8 cellular contexts compared by ENCODE assay signal in the genomic region with DNA sequence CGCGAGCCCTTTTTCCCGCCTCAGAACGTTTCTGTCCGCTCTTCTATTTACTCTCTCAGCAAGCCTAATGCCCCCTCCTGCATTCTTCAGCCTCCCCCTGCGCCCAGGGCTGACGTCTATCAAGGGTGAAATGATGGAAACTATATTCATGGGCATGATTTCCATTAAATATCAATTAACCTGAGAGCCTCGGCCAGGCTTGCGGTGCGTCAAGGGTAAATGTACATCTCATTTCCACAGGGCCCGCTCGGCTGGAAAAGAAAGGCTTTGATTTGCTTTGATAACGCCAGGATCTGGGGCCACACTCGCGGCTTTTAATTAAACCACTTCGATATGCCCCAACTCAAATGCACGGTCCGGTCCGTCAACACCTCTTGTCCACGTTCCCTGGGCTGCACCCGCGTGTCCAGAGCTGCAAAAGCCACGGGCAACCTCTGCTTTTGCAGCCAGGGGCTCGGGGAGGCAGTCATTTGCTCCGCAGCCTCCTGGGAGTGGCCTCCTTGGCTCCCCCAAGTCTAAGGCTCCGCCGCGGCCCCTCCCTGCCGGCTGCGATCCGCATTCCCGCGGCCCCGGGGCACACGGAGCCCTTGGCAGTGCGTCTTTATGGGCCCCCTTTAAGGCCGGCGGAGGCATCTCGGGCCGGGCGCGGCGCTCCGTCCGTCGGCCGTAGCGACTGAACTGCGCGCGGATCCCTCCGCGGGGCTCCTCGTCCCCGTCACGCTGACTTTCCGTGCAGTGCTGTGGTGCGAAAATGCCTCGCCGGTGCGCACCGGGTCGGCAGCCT. TPM values are rescaled to one million over a fixed set of nuclear protein-coding genes. Genes with fewer than 3 reads are reported as not detected.
A peak's percentile ranks its signal among the peaks of the same experiment; 100 is the strongest.
DNase-seq lines count a peak whose midpoint lies in the region; ATAC-seq and TF ChIP-seq lines count a peak whose summit lies in the region.

A gene (plus strand): TSS at position 693 of the 784 bp plus-strand sequence. CDS start 662 bp downstream, outside the sequence.

- peaks cover 88% of the 10 kb centered on the region for H3K27me3 Mint-ChIP-seq in CD4-positive, CD25-positive, alpha-beta regulatory T cell
- peaks cover 79% of the 10 kb centered on the region for H3K27me3 Mint-ChIP-seq in activated CD8-positive, alpha-beta T cell treated with anti-CD3 and anti-CD28 coated beads, Interleukin-2, amount 10 ng/mL, durations not matched to agents 7 days and 5 days (ENCODE audit: low read depth)

- TF ChIP-seq EP300 in Ishikawa (IDR thresholded peaks at IDR 0.05; ENCODE audit: borderline replicate concordance) = peak; percentile 36; the same call in 1 of the 2 replicates

- no peaks in the 10 kb centered on the region for H3K36me3 Mint-ChIP-seq in CD4-positive, CD25-positive, alpha-beta regulatory T cell
- H3K36me3 Mint-ChIP-seq in activated CD8-positive, alpha-beta T cell treated with anti-CD3 and anti-CD28 coated beads, Interleukin-2, amount 10 ng/mL, durations not matched to agents 7 days and 5 days (ENCODE audit: low read depth) = peaks cover 3% of the 10 kb centered on the region

- peak in 1 of 3 donors; percentile 36 for DNase-seq in CD4-positive, CD25-positive, alpha-beta regulatory T cell
- DNase-seq in activated CD8-positive, alpha-beta T cell treated with anti-CD3 and anti-CD28 coated beads, Interleukin-2, amount 10 ng/mL, durations not matched to agents 7 days and 5 days = no peak
- DNase-seq in left ventricle myocardium superior (peak; percentile 64), skeletal muscle cell (ENCODE audit: low read depth) (peak; percentile 73), putamen (ENCODE audit: low spot score) (no peak)

- peaks cover 39% of the 10 kb centered on the region for H3K4me1 ChIP-seq in CD4-positive, CD25-positive, alpha-beta regulatory T cell (ENCODE audit: control insufficient read depth, insufficient read depth, low read length, poor library complexity, severe bottlenecking)

- H3K36me3 ChIP-seq in CD4-positive, CD25-positive, alpha-beta regulatory T cell (ENCODE audit: control insufficient read depth, insufficient read depth, low read length) = no peaks in the 10 kb centered on the region

- TF ChIP-seq RAD21 in Ishikawa (IDR thresholded peaks at IDR 0.05; ENCODE audit: low read depth) = peak; percentile 2; the same call in 1 of the 2 replicates

- no peak for ATAC-seq in CD4-positive, CD25-positive, alpha-beta regulatory T cell (ENCODE audit: low read depth in 2 of 2)
- no peak for ATAC-seq in activated CD8-positive, alpha-beta T cell treated with anti-CD3 and anti-CD28 coated beads, Interleukin-2, amount 10 ng/mL, durations not matched to agents 7 days and 5 days
- ATAC-seq in left ventricle myocardium superior (no peak), HG03108 (IDR thresholded peaks at IDR 0.05; ENCODE audit: unreplicated experiment) (no peak), GM18867 (IDR thresholded peaks at IDR 0.05; ENCODE audit: unreplicated experiment) (no peak)

- H3K27ac ChIP-seq in CD4-positive, CD25-positive, alpha-beta regulatory T cell (ENCODE audit: insufficient read depth, low read length, poor library complexity, severe bottlenecking) = no peak within 1 kb of the TSS

- intact Hi-C loops in left ventricle myocardium superior (cut with micrococcal nuclease) = loop anchor here (5.0 kb wide), 1 partner anchor 508 kb away; no protein-coding TSS in a partner anchor

- H3K4me3 ChIP-seq in CD4-positive, CD25-positive, alpha-beta regulatory T cell (ENCODE audit: low read depth, low read length) = no peak within 1 kb of the TSS
- H3K4me3 ChIP-seq in skeletal muscle cell (ENCODE audit: low read depth, low read length) = peak within 1 kb of the TSS; percentile 48

- H3K4me3 Mint-ChIP-seq in CD4-positive, CD25-positive, alpha-beta regulatory T cell = peak within 1 kb of the TSS; percentile 27 to 85 (median 75)
- H3K4me3 Mint-ChIP-seq in activated CD8-positive, alpha-beta T cell treated with anti-CD3 and anti-CD28 coated beads, Interleukin-2, amount 10 ng/mL, durations not matched to agents 7 days and 5 days = peak within 1 kb of the TSS; percentile 30

- CTCF ChIA-PET in activated CD8-positive, alpha-beta T cell treated with anti-CD3 and anti-CD28 coated beads, Interleukin-2, amount 10 ng/mL, durations not matched to agents 7 days and 5 days (lab: Charles Lee) = interaction anchor here (3.4 to 4.6 kb wide), 3 partner anchors 425 to 1019 kb away, joined by 25 to 38 read pairs (median 37); no protein-coding TSS in a partner anchor

- H3K9me3 ChIP-seq in CD4-positive, CD25-positive, alpha-beta regulatory T cell (ENCODE audit: control insufficient read depth in 2 of 2, low read length in 2 of 2) = peaks cover 4 to 15% of the 10 kb centered on the region in 2 experiments

- POLR2A ChIA-PET in activated CD8-positive, alpha-beta T cell treated with anti-CD3 and anti-CD28 coated beads, Interleukin-2, amount 10 ng/mL, durations not matched to agents 7 days and 5 days (lab: Charles Lee) = no interaction called here

- H3K9me3 Mint-ChIP-seq in CD4-positive, CD25-positive, alpha-beta regulatory T cell = peaks cover 0 to 23% (median 2%) of the 10 kb centered on the region in 7 donors
- no peaks in the 10 kb centered on the region for H3K9me3 Mint-ChIP-seq in activated CD8-positive, alpha-beta T cell treated with anti-CD3 and anti-CD28 coated beads, Interleukin-2, amount 10 ng/mL, durations not matched to agents 7 days and 5 days (ENCODE audit: insufficient read depth)

- H3K27me3 ChIP-seq in CD4-positive, CD25-positive, alpha-beta regulatory T cell (ENCODE audit: control insufficient read depth, insufficient read depth, low read length) = peaks cover 60% of the 10 kb centered on the region

- peak within 1 kb of the TSS in 2 of 3 donors; percentile 32 to 73 for H3K27ac Mint-ChIP-seq in CD4-positive, CD25-positive, alpha-beta regulatory T cell
- peak within 1 kb of the TSS; percentile 64 for H3K27ac Mint-ChIP-seq in activated CD8-positive, alpha-beta T cell treated with anti-CD3 and anti-CD28 coated beads, Interleukin-2, amount 10 ng/mL, durations not matched to agents 7 days and 5 days

- H3K4me1 Mint-ChIP-seq in CD4-positive, CD25-positive, alpha-beta regulatory T cell = peaks cover 11 to 42% (median 24%) of the 10 kb centered on the region in 4 donors
- peaks cover 18% of the 10 kb centered on the region for H3K4me1 Mint-ChIP-seq in activated CD8-positive, alpha-beta T cell treated with anti-CD3 and anti-CD28 coated beads, Interleukin-2, amount 10 ng/mL, durations not matched to agents 7 days and 5 days (ENCODE audit: low read depth)

TF ChIP-seq in Ishikawa, 13 proteins besides CTCF, POLR2A, EP300 and RAD21:
- TF ChIP-seq, protein P1, sequence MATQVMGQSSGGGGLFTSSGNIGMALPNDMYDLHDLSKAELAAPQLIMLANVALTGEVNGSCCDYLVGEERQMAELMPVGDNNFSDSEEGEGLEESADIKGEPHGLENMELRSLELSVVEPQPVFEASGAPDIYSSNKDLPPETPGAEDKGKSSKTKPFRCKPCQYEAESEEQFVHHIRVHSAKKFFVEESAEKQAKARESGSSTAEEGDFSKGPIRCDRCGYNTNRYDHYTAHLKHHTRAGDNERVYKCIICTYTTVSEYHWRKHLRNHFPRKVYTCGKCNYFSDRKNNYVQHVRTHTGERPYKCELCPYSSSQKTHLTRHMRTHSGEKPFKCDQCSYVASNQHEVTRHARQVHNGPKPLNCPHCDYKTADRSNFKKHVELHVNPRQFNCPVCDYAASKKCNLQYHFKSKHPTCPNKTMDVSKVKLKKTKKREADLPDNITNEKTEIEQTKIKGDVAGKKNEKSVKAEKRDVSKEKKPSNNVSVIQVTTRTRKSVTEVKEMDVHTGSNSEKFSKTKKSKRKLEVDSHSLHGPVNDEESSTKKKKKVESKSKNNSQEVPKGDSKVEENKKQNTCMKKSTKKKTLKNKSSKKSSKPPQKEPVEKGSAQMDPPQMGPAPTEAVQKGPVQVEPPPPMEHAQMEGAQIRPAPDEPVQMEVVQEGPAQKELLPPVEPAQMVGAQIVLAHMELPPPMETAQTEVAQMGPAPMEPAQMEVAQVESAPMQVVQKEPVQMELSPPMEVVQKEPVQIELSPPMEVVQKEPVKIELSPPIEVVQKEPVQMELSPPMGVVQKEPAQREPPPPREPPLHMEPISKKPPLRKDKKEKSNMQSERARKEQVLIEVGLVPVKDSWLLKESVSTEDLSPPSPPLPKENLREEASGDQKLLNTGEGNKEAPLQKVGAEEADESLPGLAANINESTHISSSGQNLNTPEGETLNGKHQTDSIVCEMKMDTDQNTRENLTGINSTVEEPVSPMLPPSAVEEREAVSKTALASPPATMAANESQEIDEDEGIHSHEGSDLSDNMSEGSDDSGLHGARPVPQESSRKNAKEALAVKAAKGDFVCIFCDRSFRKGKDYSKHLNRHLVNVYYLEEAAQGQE (IDR thresholded peaks at IDR 0.05; ENCODE audit: low read depth) = no peak
- no peak for TF ChIP-seq CREB1 (IDR thresholded peaks at IDR 0.05; ENCODE audit: low read depth)
- TF ChIP-seq, protein P2, sequence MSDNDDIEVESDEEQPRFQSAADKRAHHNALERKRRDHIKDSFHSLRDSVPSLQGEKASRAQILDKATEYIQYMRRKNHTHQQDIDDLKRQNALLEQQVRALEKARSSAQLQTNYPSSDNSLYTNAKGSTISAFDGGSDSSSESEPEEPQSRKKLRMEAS (IDR thresholded peaks at IDR 0.05) = peak; percentile 88
- TF ChIP-seq FOXM1 (IDR thresholded peaks at IDR 0.05; ENCODE audit: borderline replicate concordance, low read depth) = peak; percentile 30; the same call in 1 of the 2 replicates
- TF ChIP-seq TCF12 (IDR thresholded peaks at IDR 0.05; ENCODE audit: low read depth) = peak; percentile 55
- peak; percentile 65 for TF ChIP-seq NFIC (IDR thresholded peaks at IDR 0.05)
- no peak for TF ChIP-seq EGR1 (IDR thresholded peaks at IDR 0.05)
- 0 out of 2 replicates have a peak, but pooled peaks have one; percentile 21 for TF ChIP-seq ZBTB7A (IDR thresholded peaks at IDR 0.05; ENCODE audit: low read depth)
- peak; percentile 64; the same call in 1 of the 2 replicates for TF ChIP-seq TEAD4 (IDR thresholded peaks at IDR 0.05)
- no peak for TF ChIP-seq CEBPB (IDR thresholded peaks at IDR 0.05)
- peak; percentile 58; the same call in 1 of the 2 replicates for TF ChIP-seq YY1 (IDR thresholded peaks at IDR 0.05; ENCODE audit: low read depth)
- TF ChIP-seq TAF1 (IDR thresholded peaks at IDR 0.05; ENCODE audit: low read depth) = peak; percentile 94
- TF ChIP-seq, protein P3, sequence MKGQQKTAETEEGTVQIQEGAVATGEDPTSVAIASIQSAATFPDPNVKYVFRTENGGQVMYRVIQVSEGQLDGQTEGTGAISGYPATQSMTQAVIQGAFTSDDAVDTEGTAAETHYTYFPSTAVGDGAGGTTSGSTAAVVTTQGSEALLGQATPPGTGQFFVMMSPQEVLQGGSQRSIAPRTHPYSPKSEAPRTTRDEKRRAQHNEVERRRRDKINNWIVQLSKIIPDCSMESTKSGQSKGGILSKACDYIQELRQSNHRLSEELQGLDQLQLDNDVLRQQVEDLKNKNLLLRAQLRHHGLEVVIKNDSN (IDR thresholded peaks at IDR 0.05) = peak; percentile 24; the same call in 1 of the 2 replicates

RNA-seq across cellular contexts. Expression of the gene that starts here (rescaled TPM):
- not detected for total RNA-seq in CD4-positive, CD25-positive, alpha-beta regulatory T cell
- not detected for polyA plus RNA-seq in CD4-positive, CD25-positive, alpha-beta regulatory T cell
- not detected for total RNA-seq in activated CD8-positive, alpha-beta T cell treated with anti-CD3 and anti-CD28 coated beads, Interleukin-2, amount 10 ng/mL, durations not matched to agents 7 days and 5 days
- 0.92 TPM for total RNA-seq in left ventricle myocardium superior

Comparison
In these comparisons a context has a peak if more than half of its experiments do, and no peak if none do; other contexts are left out.
1. Peak in DNase-seq in left ventricle myocardium superior; RNA of the gene not detected or under 1 TPM.